ENCODE assay signal across 12 cellular contexts in genomic region chr2:196248467-196249104, GRCh38.
A peak's percentile ranks its signal among the peaks of the same experiment; 100 is the strongest.
DNase-seq lines count a peak whose midpoint lies in the region; ATAC-seq and TF ChIP-seq lines count a peak whose summit lies in the region.
"Had no signal": no experiment of that assay in that cellular context is flagged by ENCODE, and none has a peak within 500 bp of the region (broad histone marks: within the 10 kb centered on the region; RNA-seq: fewer than 3 reads in every experiment).

No MANE protein-coding gene starts in this region.

- DNase-seq in activated CD4-positive, alpha-beta T cell treated with anti-CD3 and anti-CD28 coated beads, Interleukin-2, amount 10 ng/mL, durations not matched to agents 24 days and 14 days: no peak
- no peak for DNase-seq in activated CD4-positive, alpha-beta T cell treated with anti-CD3 and anti-CD28 coated beads, Interleukin-2, amount 50 U/mL, for 48 hours
- DNase-seq in fibroblast of peridontal ligament (ENCODE audit: extremely low read depth): peak; percentile 68
- no peak for DNase-seq in stimulated activated naive B cell treated with anti-CD40 and anti-IgM and Interleukin-4, amounts not matched to agents 10 μg/mL and 1 μg/mL and 100 μg/mL, for 72 hours
- no peak for DNase-seq in left lobe of liver (ENCODE audit: low spot score)
- no peak for DNase-seq in AG08395 (ENCODE audit: low spot score)
- no peak for DNase-seq in activated gamma-delta T cell treated with Interleukin-2 at 50 U/mL for 16 hours
- DNase-seq: DMS53; NCI-H1694 treated with DMSO at 0.1 percent for 48 hours; stimulated activated naive CD4-positive, alpha-beta T cell had no signal

- no peaks in the 10 kb centered on the region for H4K20me1 ChIP-seq in OCI-LY1 (ENCODE audit: insufficient read depth, low read length)

- H3K4me3 Mint-ChIP-seq in activated CD4-positive, alpha-beta T cell treated with anti-CD3 and anti-CD28 coated beads, Interleukin-2, amount 10 ng/mL, durations not matched to agents 24 days and 14 days: peak overlapping the region; percentile 6
- H3K4me3 Mint-ChIP-seq in stimulated activated naive B cell treated with anti-CD40 and anti-IgM and Interleukin-4, amounts not matched to agents 10 μg/mL and 1 μg/mL and 100 μg/mL, for 72 hours: peak overlapping the region; percentile 0 to 12
- H3K4me3 Mint-ChIP-seq: neural progenitor cell had no signal

- H3K27ac ChIP-seq in OCI-LY1 (ENCODE audit: low read depth, low read length, poor library complexity, severe bottlenecking): peak overlapping the region; percentile 75
- H3K27ac ChIP-seq: neural progenitor cell had no signal

- no peaks in the 10 kb centered on the region for H3K27me3 Mint-ChIP-seq in activated CD4-positive, alpha-beta T cell treated with anti-CD3 and anti-CD28 coated beads, Interleukin-2, amount 10 ng/mL, durations not matched to agents 24 days and 14 days
- H3K27me3 Mint-ChIP-seq in stimulated activated naive B cell treated with anti-CD40 and anti-IgM and Interleukin-4, amounts not matched to agents 10 μg/mL and 1 μg/mL and 100 μg/mL, for 72 hours: no peaks in the 10 kb centered on the region

- H3K36me3 ChIP-seq in OCI-LY1 (ENCODE audit: insufficient read depth, low read length): no peaks in the 10 kb centered on the region
- H3K36me3 ChIP-seq: neural progenitor cell had no signal

- no peak overlapping the region for H3K4me3 ChIP-seq in OCI-LY1 (ENCODE audit: low read depth, low read length, poor library complexity, severe bottlenecking)
- H3K4me3 ChIP-seq: neural progenitor cell had no signal

- H3K36me3 Mint-ChIP-seq in activated CD4-positive, alpha-beta T cell treated with anti-CD3 and anti-CD28 coated beads, Interleukin-2, amount 10 ng/mL, durations not matched to agents 24 days and 14 days (ENCODE audit: low read depth): peaks cover 8% of the 10 kb centered on the region
- peaks cover 4 to 8% of the 10 kb centered on the region in 2 donors for H3K36me3 Mint-ChIP-seq in stimulated activated naive B cell treated with anti-CD40 and anti-IgM and Interleukin-4, amounts not matched to agents 10 μg/mL and 1 μg/mL and 100 μg/mL, for 72 hours

- H3K27me3 ChIP-seq in OCI-LY1 (ENCODE audit: insufficient read depth, low read length): no peaks in the 10 kb centered on the region
- H3K27me3 ChIP-seq: neural progenitor cell had no signal

- H2AFZ ChIP-seq in OCI-LY1 (ENCODE audit: low read length): no peak overlapping the region
- H2AFZ ChIP-seq: neural progenitor cell had no signal

- H3K4me2 ChIP-seq in OCI-LY1 (ENCODE audit: low read length): no peak overlapping the region; the same call in 1 of the 2 replicates
- H3K4me2 ChIP-seq: neural progenitor cell had no signal

- no peaks in the 10 kb centered on the region for H3K79me2 ChIP-seq in OCI-LY1 (ENCODE audit: insufficient read depth, low read length)

- no peak for TF ChIP-seq CTCF in OCI-LY1 (IDR thresholded peaks at IDR 0.05; ENCODE audit: low read length)

- peaks cover 55% of the 10 kb centered on the region for H3K4me1 ChIP-seq in OCI-LY1 (ENCODE audit: insufficient read depth, low read length, severe bottlenecking)
- H3K4me1 ChIP-seq: neural progenitor cell had no signal

- peaks cover 66% of the 10 kb centered on the region for H3K4me1 Mint-ChIP-seq in activated CD4-positive, alpha-beta T cell treated with anti-CD3 and anti-CD28 coated beads, Interleukin-2, amount 10 ng/mL, durations not matched to agents 24 days and 14 days
- H3K4me1 Mint-ChIP-seq in stimulated activated naive B cell treated with anti-CD40 and anti-IgM and Interleukin-4, amounts not matched to agents 10 μg/mL and 1 μg/mL and 100 μg/mL, for 72 hours: peaks cover 60 to 86% of the 10 kb centered on the region in 2 donors
- H3K4me1 Mint-ChIP-seq: neural progenitor cell had no signal

- no peak overlapping the region for H3K9ac ChIP-seq in OCI-LY1 (ENCODE audit: low read length)
- H3K9ac ChIP-seq: neural progenitor cell had no signal

- H3K9me2 ChIP-seq in OCI-LY1 (ENCODE audit: low read depth, low read length): no peaks in the 10 kb centered on the region

- peaks cover 15% of the 10 kb centered on the region for H3K9me3 Mint-ChIP-seq in activated CD4-positive, alpha-beta T cell treated with anti-CD3 and anti-CD28 coated beads, Interleukin-2, amount 10 ng/mL, durations not matched to agents 24 days and 14 days
- H3K9me3 Mint-ChIP-seq in stimulated activated naive B cell treated with anti-CD40 and anti-IgM and Interleukin-4, amounts not matched to agents 10 μg/mL and 1 μg/mL and 100 μg/mL, for 72 hours: peaks cover 0 to 8% of the 10 kb centered on the region in 2 donors
- H3K9me3 Mint-ChIP-seq: neural progenitor cell had no signal

- ATAC-seq in stimulated activated naive B cell treated with anti-CD40 and anti-IgM and Interleukin-4, amounts not matched to agents 10 μg/mL and 1 μg/mL and 100 μg/mL, for 72 hours (replicated peaks): peak; percentile 24 to 36
- no peak for ATAC-seq in left lobe of liver

- intact Hi-C loops in activated CD4-positive, alpha-beta T cell treated with anti-CD3 and anti-CD28 coated beads, Interleukin-2, amount 10 ng/mL, durations not matched to agents 24 days and 14 days (cut with micrococcal nuclease): no loop called here

- no peaks in the 10 kb centered on the region for H3K9me3 ChIP-seq in OCI-LY1 (ENCODE audit: low read length)

- H3K27ac Mint-ChIP-seq in activated CD4-positive, alpha-beta T cell treated with anti-CD3 and anti-CD28 coated beads, Interleukin-2, amount 10 ng/mL, durations not matched to agents 24 days and 14 days: peak overlapping the region; percentile 7
- H3K27ac Mint-ChIP-seq in stimulated activated naive B cell treated with anti-CD40 and anti-IgM and Interleukin-4, amounts not matched to agents 10 μg/mL and 1 μg/mL and 100 μg/mL, for 72 hours: peak overlapping the region; percentile 77

- H3F3A ChIP-seq in OCI-LY1 (ENCODE audit: insufficient read depth, low read length): no peaks in the 10 kb centered on the region
